ENCODE assay signal across 1 cellular context in the genomic region with DNA sequence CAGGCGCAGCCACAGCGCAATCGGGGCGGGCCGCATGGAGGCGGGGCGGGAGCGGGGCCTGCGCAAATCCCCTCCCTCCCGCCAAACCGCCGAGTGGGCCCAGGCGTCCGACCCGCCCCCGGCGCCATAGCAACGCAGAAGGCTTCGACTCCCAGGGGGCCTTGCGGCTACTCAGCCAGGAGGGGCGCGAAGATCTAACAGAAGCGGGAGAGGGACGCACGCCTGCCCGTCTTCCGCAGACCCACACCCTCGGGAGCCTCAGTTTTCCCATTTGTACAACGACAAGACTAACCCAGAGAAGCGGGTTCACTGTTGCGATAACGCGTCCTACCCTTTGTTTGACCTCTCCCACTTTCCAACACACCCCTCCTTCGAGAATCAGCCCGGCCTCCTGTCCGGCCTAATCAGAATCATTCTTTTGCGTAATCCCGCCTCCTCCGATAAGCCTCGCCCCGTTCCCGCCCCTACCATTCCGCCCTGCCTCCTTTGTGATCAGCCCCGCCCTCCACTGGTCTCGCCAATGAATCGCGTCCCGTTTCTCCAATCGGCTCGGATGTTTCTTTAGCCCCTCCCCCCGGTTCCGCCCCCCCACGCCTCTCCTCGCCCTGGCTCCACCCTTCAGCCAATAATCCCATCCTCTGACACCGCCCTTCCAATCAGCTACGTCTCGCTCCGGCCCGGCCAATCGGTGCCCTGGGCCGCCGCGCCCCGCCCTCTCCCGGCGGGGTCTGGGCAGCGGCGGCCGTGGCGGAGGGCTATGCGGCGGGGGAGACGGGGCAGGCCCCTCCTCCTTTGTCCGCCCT.
TF ChIP-seq lines count a peak whose summit lies in the region.

A gene (minus strand): TSS at position 40 of the 803 bp plus-strand sequence. CDS start 4 bp downstream, at position 36.

TF ChIP-seq in HepG2, 621 proteins besides CTCF, POLR2A, EP300 and RAD21 (continued from another document and continues in another):
- TF ChIP-seq MEIS1 (CRISPR knock-in tag; IDR thresholded peaks at IDR 0.05; ENCODE audit: borderline replicate concordance) (0 out of 2 replicates have a peak, but pooled peaks have one; percentile 35), SOX6 (IDR thresholded peaks at IDR 0.05) (no peak), SOX6 (CRISPR knock-in tag; IDR thresholded peaks at IDR 0.05) (no peak), ZMYM4 (CRISPR knock-in tag; IDR thresholded peaks at IDR 0.05) (peak; percentile 70), ZNF143 (CRISPR knock-in tag; IDR thresholded peaks at IDR 0.05) (peak; percentile 90), NR2C2 (CRISPR knock-in tag; IDR thresholded peaks at IDR 0.05; ENCODE audit: borderline replicate concordance) (peak; percentile 41; the same call in 1 of the 2 replicates), TARDBP (CRISPR knock-in tag; IDR thresholded peaks at IDR 0.05) (peak; percentile 26; the same call in 1 of the 2 replicates), NR2F6 (IDR thresholded peaks at IDR 0.05) (no peak), NR2F6 (CRISPR knock-in tag; IDR thresholded peaks at IDR 0.05) (no peak; the same call in 1 of the 2 replicates), ZNF792 (CRISPR knock-in tag; IDR thresholded peaks at IDR 0.05) (no peak), AKAP8 (CRISPR knock-in tag; IDR thresholded peaks at IDR 0.05) (peak; percentile 43; the same call in 1 of the 2 replicates), STAT5B (CRISPR knock-in tag; IDR thresholded peaks at IDR 0.05) (no peak), ZNF3 (CRISPR knock-in tag; IDR thresholded peaks at IDR 0.05) (no peak), KDM6A (CRISPR knock-in tag; IDR thresholded peaks at IDR 0.05; ENCODE audit: low read depth) (no peak), CEBPG (CRISPR knock-in tag; IDR thresholded peaks at IDR 0.05) (peak; percentile 83), ZNF652 (CRISPR knock-in tag; IDR thresholded peaks at IDR 0.05; ENCODE audit: borderline replicate concordance, low read depth) (no peak), SALL1 (CRISPR knock-in tag; IDR thresholded peaks at IDR 0.05) (peak; percentile 57; the same call in 1 of the 2 replicates), EEA1 (CRISPR knock-in tag; IDR thresholded peaks at IDR 0.05; ENCODE audit: borderline replicate concordance) (no peak; the same call in 1 of the 2 replicates), CCAR2 (optimal IDR thresholded peaks at IDR 0.05; ENCODE audit: low read depth, low read length) (peak; percentile 37), BHLHE40 (IDR thresholded peaks at IDR 0.05; ENCODE audit: low read length) (peak; percentile 42; the same call in 1 of the 2 replicates), MIER2 (CRISPR knock-in tag; IDR thresholded peaks at IDR 0.05) (0 out of 2 replicates have a peak, but pooled peaks have one; percentile 12), TAF15 (IDR thresholded peaks at IDR 0.05; ENCODE audit: low read depth, low read length, poor library complexity, severe bottlenecking) (no peak), SNAPC2 (CRISPR knock-in tag; IDR thresholded peaks at IDR 0.05) (peak; percentile 64; the same call in 1 of the 2 replicates), MAFK (conservative IDR thresholded peaks at IDR 0.05 in 1 of 2, IDR thresholded peaks at IDR 0.05 in 1 of 2; ENCODE audit: low read length in 2 of 2) (no peak), TGIF2 (CRISPR knock-in tag; IDR thresholded peaks at IDR 0.05) (peak; percentile 83), GABPB1 (CRISPR knock-in tag; IDR thresholded peaks at IDR 0.05) (0 out of 2 replicates have a peak, but pooled peaks have one; percentile 63), LCORL (IDR thresholded peaks at IDR 0.05) (no peak), LCORL (CRISPR knock-in tag; IDR thresholded peaks at IDR 0.05) (peak; percentile 86), RCOR2 (CRISPR knock-in tag; IDR thresholded peaks at IDR 0.05) (0 out of 2 replicates have a peak, but pooled peaks have one; percentile 16), ZNF605 (CRISPR knock-in tag; IDR thresholded peaks at IDR 0.05) (peak; percentile 81; the same call in 1 of the 2 replicates), NRL (CRISPR knock-in tag; IDR thresholded peaks at IDR 0.05; ENCODE audit: borderline replicate concordance) (no peak), FOXK2 (IDR thresholded peaks at IDR 0.05) (peak; percentile 55; the same call in 1 of the 2 replicates), NR2F1 (CRISPR knock-in tag; IDR thresholded peaks at IDR 0.05) (peak in 1 of 2 experiments; percentile 24; a peak in 1 of 4 replicates), CBX5 (CRISPR knock-in tag; IDR thresholded peaks at IDR 0.05; ENCODE audit: borderline replicate concordance) (peak; percentile 38; the same call in 1 of the 2 replicates), ZNF543 (CRISPR knock-in tag; IDR thresholded peaks at IDR 0.05) (no peak), ZNF724P (CRISPR knock-in tag; IDR thresholded peaks at IDR 0.05; ENCODE audit: borderline replicate concordance) (0 out of 2 replicates have a peak, but pooled peaks have one; percentile 33)
- TF ChIP-seq, protein P1, sequence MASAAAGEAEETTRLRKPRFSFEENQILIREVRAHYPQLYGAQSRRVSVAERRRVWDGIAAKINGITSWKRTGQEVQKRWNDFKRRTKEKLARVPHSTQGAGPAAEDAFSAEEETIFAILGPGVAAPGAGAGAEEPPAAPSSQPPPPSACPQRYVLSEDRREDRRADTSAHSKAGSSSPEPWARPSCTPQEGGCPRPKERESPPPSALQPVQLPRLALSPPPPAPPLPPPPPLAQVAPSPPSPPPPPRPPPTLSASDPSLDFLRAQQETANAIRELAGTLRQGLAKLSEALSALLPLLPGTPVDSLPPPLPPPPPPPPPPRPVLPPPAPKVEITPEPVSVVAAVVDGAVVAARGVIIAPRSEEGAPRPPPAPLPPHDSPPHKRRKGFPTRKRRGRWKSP (CRISPR knock-in tag; IDR thresholded peaks at IDR 0.05) = peak; percentile 95
- TF ChIP-seq, protein P2, sequence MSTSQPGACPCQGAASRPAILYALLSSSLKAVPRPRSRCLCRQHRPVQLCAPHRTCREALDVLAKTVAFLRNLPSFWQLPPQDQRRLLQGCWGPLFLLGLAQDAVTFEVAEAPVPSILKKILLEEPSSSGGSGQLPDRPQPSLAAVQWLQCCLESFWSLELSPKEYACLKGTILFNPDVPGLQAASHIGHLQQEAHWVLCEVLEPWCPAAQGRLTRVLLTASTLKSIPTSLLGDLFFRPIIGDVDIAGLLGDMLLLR (CRISPR knock-in tag; IDR thresholded peaks at IDR 0.05) = 0 out of 2 replicates have a peak, but pooled peaks have one; percentile 36
- TF ChIP-seq, protein P3, sequence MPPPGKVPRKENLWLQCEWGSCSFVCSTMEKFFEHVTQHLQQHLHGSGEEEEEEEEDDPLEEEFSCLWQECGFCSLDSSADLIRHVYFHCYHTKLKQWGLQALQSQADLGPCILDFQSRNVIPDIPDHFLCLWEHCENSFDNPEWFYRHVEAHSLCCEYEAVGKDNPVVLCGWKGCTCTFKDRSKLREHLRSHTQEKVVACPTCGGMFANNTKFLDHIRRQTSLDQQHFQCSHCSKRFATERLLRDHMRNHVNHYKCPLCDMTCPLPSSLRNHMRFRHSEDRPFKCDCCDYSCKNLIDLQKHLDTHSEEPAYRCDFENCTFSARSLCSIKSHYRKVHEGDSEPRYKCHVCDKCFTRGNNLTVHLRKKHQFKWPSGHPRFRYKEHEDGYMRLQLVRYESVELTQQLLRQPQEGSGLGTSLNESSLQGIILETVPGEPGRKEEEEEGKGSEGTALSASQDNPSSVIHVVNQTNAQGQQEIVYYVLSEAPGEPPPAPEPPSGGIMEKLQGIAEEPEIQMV (CRISPR knock-in tag; IDR thresholded peaks at IDR 0.05; ENCODE audit: low read depth) = 0 out of 2 replicates have a peak, but pooled peaks have one; percentile 15
- TF ChIP-seq, protein P4, sequence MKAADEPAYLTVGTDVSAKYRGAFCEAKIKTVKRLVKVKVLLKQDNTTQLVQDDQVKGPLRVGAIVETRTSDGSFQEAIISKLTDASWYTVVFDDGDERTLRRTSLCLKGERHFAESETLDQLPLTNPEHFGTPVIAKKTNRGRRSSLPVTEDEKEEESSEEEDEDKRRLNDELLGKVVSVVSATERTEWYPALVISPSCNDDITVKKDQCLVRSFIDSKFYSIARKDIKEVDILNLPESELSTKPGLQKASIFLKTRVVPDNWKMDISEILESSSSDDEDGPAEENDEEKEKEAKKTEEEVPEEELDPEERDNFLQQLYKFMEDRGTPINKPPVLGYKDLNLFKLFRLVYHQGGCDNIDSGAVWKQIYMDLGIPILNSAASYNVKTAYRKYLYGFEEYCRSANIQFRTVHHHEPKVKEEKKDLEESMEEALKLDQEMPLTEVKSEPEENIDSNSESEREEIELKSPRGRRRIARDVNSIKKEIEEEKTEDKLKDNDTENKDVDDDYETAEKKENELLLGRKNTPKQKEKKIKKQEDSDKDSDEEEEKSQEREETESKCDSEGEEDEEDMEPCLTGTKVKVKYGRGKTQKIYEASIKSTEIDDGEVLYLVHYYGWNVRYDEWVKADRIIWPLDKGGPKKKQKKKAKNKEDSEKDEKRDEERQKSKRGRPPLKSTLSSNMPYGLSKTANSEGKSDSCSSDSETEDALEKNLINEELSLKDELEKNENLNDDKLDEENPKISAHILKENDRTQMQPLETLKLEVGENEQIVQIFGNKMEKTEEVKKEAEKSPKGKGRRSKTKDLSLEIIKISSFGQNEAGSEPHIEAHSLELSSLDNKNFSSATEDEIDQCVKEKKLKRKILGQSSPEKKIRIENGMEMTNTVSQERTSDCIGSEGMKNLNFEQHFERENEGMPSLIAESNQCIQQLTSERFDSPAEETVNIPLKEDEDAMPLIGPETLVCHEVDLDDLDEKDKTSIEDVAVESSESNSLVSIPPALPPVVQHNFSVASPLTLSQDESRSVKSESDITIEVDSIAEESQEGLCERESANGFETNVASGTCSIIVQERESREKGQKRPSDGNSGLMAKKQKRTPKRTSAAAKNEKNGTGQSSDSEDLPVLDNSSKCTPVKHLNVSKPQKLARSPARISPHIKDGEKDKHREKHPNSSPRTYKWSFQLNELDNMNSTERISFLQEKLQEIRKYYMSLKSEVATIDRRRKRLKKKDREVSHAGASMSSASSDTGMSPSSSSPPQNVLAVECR (CRISPR knock-in tag; IDR thresholded peaks at IDR 0.05; ENCODE audit: borderline replicate concordance) = peak; percentile 89
- TF ChIP-seq, protein P5, sequence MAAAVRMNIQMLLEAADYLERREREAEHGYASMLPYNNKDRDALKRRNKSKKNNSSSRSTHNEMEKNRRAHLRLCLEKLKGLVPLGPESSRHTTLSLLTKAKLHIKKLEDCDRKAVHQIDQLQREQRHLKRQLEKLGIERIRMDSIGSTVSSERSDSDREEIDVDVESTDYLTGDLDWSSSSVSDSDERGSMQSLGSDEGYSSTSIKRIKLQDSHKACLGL (CRISPR knock-in tag; IDR thresholded peaks at IDR 0.05) = peak; percentile 19; the same call in 1 of the 2 replicates
- TF ChIP-seq, protein P6, sequence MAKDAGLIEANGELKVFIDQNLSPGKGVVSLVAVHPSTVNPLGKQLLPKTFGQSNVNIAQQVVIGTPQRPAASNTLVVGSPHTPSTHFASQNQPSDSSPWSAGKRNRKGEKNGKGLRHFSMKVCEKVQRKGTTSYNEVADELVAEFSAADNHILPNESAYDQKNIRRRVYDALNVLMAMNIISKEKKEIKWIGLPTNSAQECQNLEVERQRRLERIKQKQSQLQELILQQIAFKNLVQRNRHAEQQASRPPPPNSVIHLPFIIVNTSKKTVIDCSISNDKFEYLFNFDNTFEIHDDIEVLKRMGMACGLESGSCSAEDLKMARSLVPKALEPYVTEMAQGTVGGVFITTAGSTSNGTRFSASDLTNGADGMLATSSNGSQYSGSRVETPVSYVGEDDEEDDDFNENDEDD (CRISPR knock-in tag; IDR thresholded peaks at IDR 0.05; ENCODE audit: borderline replicate concordance) = peak; percentile 67; the same call in 1 of the 2 replicates
- TF ChIP-seq, protein P7, sequence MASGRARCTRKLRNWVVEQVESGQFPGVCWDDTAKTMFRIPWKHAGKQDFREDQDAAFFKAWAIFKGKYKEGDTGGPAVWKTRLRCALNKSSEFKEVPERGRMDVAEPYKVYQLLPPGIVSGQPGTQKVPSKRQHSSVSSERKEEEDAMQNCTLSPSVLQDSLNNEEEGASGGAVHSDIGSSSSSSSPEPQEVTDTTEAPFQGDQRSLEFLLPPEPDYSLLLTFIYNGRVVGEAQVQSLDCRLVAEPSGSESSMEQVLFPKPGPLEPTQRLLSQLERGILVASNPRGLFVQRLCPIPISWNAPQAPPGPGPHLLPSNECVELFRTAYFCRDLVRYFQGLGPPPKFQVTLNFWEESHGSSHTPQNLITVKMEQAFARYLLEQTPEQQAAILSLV (CRISPR knock-in tag; IDR thresholded peaks at IDR 0.05; ENCODE audit: borderline replicate concordance) = peak; percentile 21; the same call in 1 of the 2 replicates
- TF ChIP-seq, protein P8, sequence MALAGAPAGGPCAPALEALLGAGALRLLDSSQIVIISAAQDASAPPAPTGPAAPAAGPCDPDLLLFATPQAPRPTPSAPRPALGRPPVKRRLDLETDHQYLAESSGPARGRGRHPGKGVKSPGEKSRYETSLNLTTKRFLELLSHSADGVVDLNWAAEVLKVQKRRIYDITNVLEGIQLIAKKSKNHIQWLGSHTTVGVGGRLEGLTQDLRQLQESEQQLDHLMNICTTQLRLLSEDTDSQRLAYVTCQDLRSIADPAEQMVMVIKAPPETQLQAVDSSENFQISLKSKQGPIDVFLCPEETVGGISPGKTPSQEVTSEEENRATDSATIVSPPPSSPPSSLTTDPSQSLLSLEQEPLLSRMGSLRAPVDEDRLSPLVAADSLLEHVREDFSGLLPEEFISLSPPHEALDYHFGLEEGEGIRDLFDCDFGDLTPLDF (CRISPR knock-in tag; IDR thresholded peaks at IDR 0.05) = peak; percentile 59; the same call in 1 of the 2 replicates
- TF ChIP-seq, protein P9, sequence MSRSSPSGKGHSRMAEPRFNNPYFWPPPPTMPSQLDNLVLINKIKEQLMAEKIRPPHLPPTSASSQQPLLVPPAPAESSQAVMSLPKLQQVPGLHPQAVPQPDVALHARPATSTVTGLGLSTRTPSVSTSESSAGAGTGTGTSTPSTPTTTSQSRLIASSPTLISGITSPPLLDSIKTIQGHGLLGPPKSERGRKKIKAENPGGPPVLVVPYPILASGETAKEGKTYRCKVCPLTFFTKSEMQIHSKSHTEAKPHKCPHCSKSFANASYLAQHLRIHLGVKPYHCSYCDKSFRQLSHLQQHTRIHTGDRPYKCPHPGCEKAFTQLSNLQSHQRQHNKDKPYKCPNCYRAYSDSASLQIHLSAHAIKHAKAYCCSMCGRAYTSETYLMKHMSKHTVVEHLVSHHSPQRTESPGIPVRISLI (CRISPR knock-in tag; IDR thresholded peaks at IDR 0.05; ENCODE audit: borderline replicate concordance) = no peak
- TF ChIP-seq, protein P10, sequence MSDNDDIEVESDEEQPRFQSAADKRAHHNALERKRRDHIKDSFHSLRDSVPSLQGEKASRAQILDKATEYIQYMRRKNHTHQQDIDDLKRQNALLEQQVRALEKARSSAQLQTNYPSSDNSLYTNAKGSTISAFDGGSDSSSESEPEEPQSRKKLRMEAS (IDR thresholded peaks at IDR 0.05) = peak; percentile 59; the same call in 1 of the 2 replicates
- TF ChIP-seq, protein P11, sequence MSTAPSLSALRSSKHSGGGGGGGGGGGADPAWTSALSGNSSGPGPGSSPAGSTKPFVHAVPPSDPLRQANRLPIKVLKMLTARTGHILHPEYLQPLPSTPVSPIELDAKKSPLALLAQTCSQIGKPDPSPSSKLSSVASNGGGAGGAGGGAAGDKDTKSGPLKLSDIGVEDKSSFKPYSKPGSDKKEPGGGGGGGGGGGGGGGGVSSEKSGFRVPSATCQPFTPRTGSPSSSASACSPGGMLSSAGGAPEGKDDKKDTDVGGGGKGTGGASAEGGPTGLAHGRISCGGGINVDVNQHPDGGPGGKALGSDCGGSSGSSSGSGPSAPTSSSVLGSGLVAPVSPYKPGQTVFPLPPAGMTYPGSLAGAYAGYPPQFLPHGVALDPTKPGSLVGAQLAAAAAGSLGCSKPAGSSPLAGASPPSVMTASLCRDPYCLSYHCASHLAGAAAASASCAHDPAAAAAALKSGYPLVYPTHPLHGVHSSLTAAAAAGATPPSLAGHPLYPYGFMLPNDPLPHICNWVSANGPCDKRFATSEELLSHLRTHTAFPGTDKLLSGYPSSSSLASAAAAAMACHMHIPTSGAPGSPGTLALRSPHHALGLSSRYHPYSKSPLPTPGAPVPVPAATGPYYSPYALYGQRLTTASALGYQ (CRISPR knock-in tag; IDR thresholded peaks at IDR 0.05) = peak; percentile 62; the same call in 1 of the 2 replicates
